ENCODE assay signal across 8 cellular contexts in the genomic region with DNA sequence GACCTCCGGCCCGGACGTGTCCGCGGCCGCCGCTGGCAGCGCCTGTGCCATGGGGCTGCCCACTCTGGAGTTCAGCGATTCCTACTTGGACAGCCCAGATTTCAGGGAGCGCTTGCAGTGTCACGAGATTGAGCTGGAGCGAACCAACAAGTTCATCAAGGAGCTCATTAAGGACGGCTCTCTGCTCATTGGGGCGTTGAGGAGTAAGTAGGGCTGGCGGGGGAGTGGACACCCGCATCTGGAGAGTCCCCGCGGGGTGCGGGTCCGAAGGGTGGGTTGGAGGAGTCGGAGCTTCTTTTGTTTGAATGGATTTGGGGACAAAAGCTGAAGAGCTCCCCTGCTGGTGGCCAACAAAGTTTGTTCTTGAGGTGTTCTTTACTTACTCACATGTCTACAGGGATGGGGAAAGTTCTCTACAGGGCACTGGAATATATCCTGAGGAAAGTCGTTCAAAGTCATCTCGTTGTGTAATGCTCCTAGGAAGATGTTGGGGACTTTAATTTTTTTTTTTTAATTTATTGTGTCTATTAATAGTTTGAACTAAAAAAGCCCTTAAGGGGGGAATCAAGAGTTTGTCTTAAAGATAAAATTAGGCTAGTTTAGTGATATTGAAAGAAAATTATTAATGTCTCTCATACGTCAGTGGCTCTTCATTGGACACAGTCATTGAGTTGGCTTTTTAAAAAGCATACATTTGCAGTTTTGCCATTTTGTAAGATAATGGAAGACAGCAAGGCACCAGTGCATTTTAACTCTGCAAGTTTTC. TPM values are rescaled to one million over a fixed set of nuclear protein-coding genes. Genes with fewer than 3 reads are reported as not detected.
DNase-seq lines count a peak whose midpoint lies in the region; ATAC-seq, FAIRE-seq and TF ChIP-seq lines count a peak whose summit lies in the region.

No MANE protein-coding gene starts in this region.

- dilution Hi-C loops in keratinocyte (cut with MboI; ENCODE audit: extremely low pct_ligation_motif_present, low sequenced_read_pairs), result no loop called here

- H3K27me3 ChIP-seq in keratinocyte (ENCODE audit: control insufficient read depth, extremely low read depth, insufficient read depth, low read length) (no peaks in the 10 kb centered on the region), spleen (replicated peaks in 1 of 7) (peaks cover 0 to 16% (median 0%) of the 10 kb centered on the region in 7 donors)

- peaks cover 2% of the 10 kb centered on the region for H3K36me3 Mint-ChIP-seq in central memory CD8-positive, alpha-beta T cell (ENCODE audit: insufficient read depth)

- H3K9me3 ChIP-seq in keratinocyte (ENCODE audit: control insufficient read depth, low read depth, low read length) (no peaks in the 10 kb centered on the region), spleen (no peaks in the 10 kb centered on the region)

- H3K9me1 ChIP-seq in keratinocyte (ENCODE audit: control insufficient read depth, extremely low read depth, insufficient read depth, low read length), result no peaks in the 10 kb centered on the region

- H3K4me3 ChIP-seq in keratinocyte (ENCODE audit: control insufficient read depth in 2 of 3, extremely low read depth in 1 of 3, insufficient read depth in 2 of 3, low read depth in 1 of 3, low read length in 3 of 3) (peak overlapping the region; percentile 64 to 84 (median 82)), spleen (peak overlapping the region; percentile 22 to 86 (median 60))

- peaks cover 18% of the 10 kb centered on the region for H3K27me3 Mint-ChIP-seq in central memory CD8-positive, alpha-beta T cell

- TF ChIP-seq POLR2A in spleen (IDR thresholded peaks at IDR 0.05), result no peak

- DNase-seq in EH (ENCODE audit: low read depth) (peak; percentile 81), RWPE1 (ENCODE audit: low spot score) (peak; percentile 57), keratinocyte (ENCODE audit: low read depth, low spot score) (peak; percentile 35), spleen (peak; percentile 80)
- DNase-seq in central memory CD8-positive, alpha-beta T cell (ENCODE audit: low spot score in 2 of 2), result no peak
- no peak for DNase-seq in stimulated activated CD4-positive, alpha-beta T cell treated with anti-CD3 and anti-CD28 coated beads, Interleukin-4, amount 100 ng/mL, for 24 hours

- POLR2A ChIA-PET in RWPE1 (lab: Yijun Ruan, JAX; ENCODE audit: low non-redundant PET), result no interaction called here

- intact Hi-C loops in spleen (cut with DNase I; ENCODE audit: low total_unique reads), result loop anchor here (10.0 kb wide), 1 partner anchor 167 kb away; no protein-coding TSS in a partner anchor

- peaks cover 9% of the 10 kb centered on the region for H3K9me3 Mint-ChIP-seq in central memory CD8-positive, alpha-beta T cell

- peak overlapping the region; percentile 87 for H3K4me2 ChIP-seq in keratinocyte (ENCODE audit: control insufficient read depth, extremely low read depth, insufficient read depth, low read depth, low read length)

- peaks cover 2% of the 10 kb centered on the region for H3K79me2 ChIP-seq in keratinocyte (ENCODE audit: control insufficient read depth, insufficient read depth, low read length)

- CTCF ChIA-PET in RWPE1 (lab: Yijun Ruan, JAX), result interaction anchor here (0.6 to 0.8 kb wide), 2 partner anchors 13 to 26 kb away, joined by 3 to 4 read pairs; no protein-coding TSS in a partner anchor

- no peaks in the 10 kb centered on the region for H4K20me1 ChIP-seq in keratinocyte (ENCODE audit: control insufficient read depth, extremely low read depth, insufficient read depth, low read length)

- H3K36me3 ChIP-seq in keratinocyte (ENCODE audit: control insufficient read depth in 2 of 2, extremely low read depth in 1 of 2, insufficient read depth in 2 of 2, low read length in 2 of 2), result no peaks in the 10 kb centered on the region
- no peaks in the 10 kb centered on the region for H3K36me3 ChIP-seq in spleen

- H2AFZ ChIP-seq in keratinocyte (ENCODE audit: control insufficient read depth, low read length), result peak overlapping the region; percentile 93

- 1 to 3% (median 2%) methylated on average over 13 to 24 of the region's 24 CpGs for WGBS in spleen, 5 donors

- H3K27ac ChIP-seq in RWPE1 (peak overlapping the region; percentile 15; the same call in 1 of the 2 replicates), keratinocyte (ENCODE audit: control insufficient read depth, insufficient read depth, low read length) (peak overlapping the region; percentile 71), spleen (peak overlapping the region; percentile 45 to 89 (median 84))

- H3K9ac ChIP-seq in keratinocyte (ENCODE audit: control insufficient read depth, extremely low read depth, insufficient read depth, low read length), result peak overlapping the region; percentile 87

- FAIRE-seq in keratinocyte (lab: Jason Lieb, UNC), result no peak

- H3K27ac Mint-ChIP-seq in central memory CD8-positive, alpha-beta T cell (ENCODE audit: low read depth), result no peak overlapping the region

- H3K4me3 Mint-ChIP-seq in central memory CD8-positive, alpha-beta T cell, result peak overlapping the region; percentile 39

- peaks cover 40% of the 10 kb centered on the region for H3K4me1 ChIP-seq in keratinocyte (ENCODE audit: control insufficient read depth, extremely low read depth, insufficient read depth, low read length)
- H3K4me1 ChIP-seq in spleen, result peaks cover 0 to 68% (median 31%) of the 10 kb centered on the region in 6 donors

- peak; percentile 40 for ATAC-seq in GM19468 (IDR thresholded peaks at IDR 0.05; ENCODE audit: extremely low read depth, unreplicated experiment)
- ATAC-seq in HG03558 (IDR thresholded peaks at IDR 0.05; ENCODE audit: extremely low read depth, unreplicated experiment), result peak; percentile 43
- ATAC-seq in central memory CD8-positive, alpha-beta T cell (replicated peaks; ENCODE audit: extremely low read depth, poor library complexity, severe bottlenecking), result peak; percentile 40

- TF ChIP-seq CTCF in RWPE1 (conservative IDR thresholded peaks at IDR 0.05; ENCODE audit: low read depth) (peak; percentile 66), keratinocyte (optimal IDR thresholded peaks at IDR 0.05 in 1 of 3, IDR thresholded peaks at IDR 0.05 in 1 of 3, conservative IDR thresholded peaks at IDR 0.05 in 1 of 3; ENCODE audit: extremely low read depth in 1 of 3, insufficient read depth in 2 of 3, low read length in 3 of 3) (peak; percentile 56 to 78 (median 63)), spleen (IDR thresholded peaks at IDR 0.05 in 8 of 11, conservative IDR thresholded peaks at IDR 0.05 in 3 of 11) (peak in 10 of 11 experiments; percentile 26 to 66 (median 52))

- H3K4me1 Mint-ChIP-seq in central memory CD8-positive, alpha-beta T cell, result no peaks in the 10 kb centered on the region

RNA-seq across cellular contexts. Expression of a gene that starts 0.7 kb away (rescaled TPM):
- polyA plus RNA-seq in keratinocyte (3.3 to 5.5 TPM (median 4.8 TPM) in 3 replicates), spleen (1 to 10 TPM; 3.5 to 4.3 (median 3.5) TPM)
- polyA plus RNA-seq in keratinocyte (2011; ENCODE audit: low read depth), result 1.3 TPM
- polyA plus RNA-seq in keratinocyte (2011; cell fraction: cytosol; rRNA removed), result 2.4 and 5.0 TPM in 2 replicates
- polyA plus RNA-seq in keratinocyte (2011; cell fraction: nucleus; rRNA removed), result 5.8 and 6.3 TPM in 2 replicates
- polyA plus RNA-seq in keratinocyte (2012; ENCODE audit: low replicate concordance), result 1.2 and 2.5 TPM in 2 replicates
- 5.7 to 10.5 TPM (median 5.7 TPM) in 3 replicates for polyA minus RNA-seq in keratinocyte
- 3.6 TPM for polyA minus RNA-seq in keratinocyte (2011; cell fraction: cytosol; rRNA and poly(A)+ RNA removed)
- polyA minus RNA-seq in keratinocyte (2011; cell fraction: nucleus; rRNA and poly(A)+ RNA removed), result 7.3 and 15.4 TPM in 2 replicates
- total RNA-seq in spleen, result 10 to 100 TPM; 11.5 to 31.0 (median 21.2) TPM

Comparison
In these comparisons a context has a peak if more than half of its experiments do, and no peak if none do; other contexts are left out.
1. DNase-seq: peak in EH (single experiment), RWPE1 (single experiment), keratinocyte (single experiment) and spleen (single experiment); none in central memory CD8-positive, alpha-beta T cell (0 of 2) and stimulated activated CD4-positive, alpha-beta T cell treated with anti-CD3 and anti-CD28 coated beads, Interleukin-4, amount 100 ng/mL, for 24 hours (single experiment).
2. H3K27ac ChIP-seq: peak in every context shown above with its lines; median percentile 84 in spleen; 71 in keratinocyte; 15 in RWPE1.
3. Peak in every context shown above with its lines, with median percentiles within 50 percentile points of each other: ATAC-seq and CTCF ChIP-seq.